ENCODE assay signal across 2 cellular contexts in genomic region chr17:32443827-32444300, GRCh38.
TF ChIP-seq lines count a peak whose summit lies in the region.

No MANE protein-coding gene starts in this region.

TF ChIP-seq in IMR-90, 13 proteins besides CTCF, POLR2A, EP300 and RAD21 (continued from another document):
- TF ChIP-seq SMC3 (IDR thresholded peaks at IDR 0.05; ENCODE audit: low read depth, low read length): no peak

TF ChIP-seq in neural cell, 6 proteins besides CTCF, POLR2A, EP300 and RAD21 (continued from another document):
- TF ChIP-seq REST (IDR thresholded peaks at IDR 0.05; ENCODE audit: borderline replicate concordance) (no peak), EZH2 (IDR thresholded peaks at IDR 0.05; ENCODE audit: borderline replicate concordance, insufficient read depth, low read length, poor library complexity, severe bottlenecking) (no peak), POLR2AphosphoS5 (IDR thresholded peaks at IDR 0.05) (no peak)
